ENCODE assay signal across 1 cellular context in the genomic region with DNA sequence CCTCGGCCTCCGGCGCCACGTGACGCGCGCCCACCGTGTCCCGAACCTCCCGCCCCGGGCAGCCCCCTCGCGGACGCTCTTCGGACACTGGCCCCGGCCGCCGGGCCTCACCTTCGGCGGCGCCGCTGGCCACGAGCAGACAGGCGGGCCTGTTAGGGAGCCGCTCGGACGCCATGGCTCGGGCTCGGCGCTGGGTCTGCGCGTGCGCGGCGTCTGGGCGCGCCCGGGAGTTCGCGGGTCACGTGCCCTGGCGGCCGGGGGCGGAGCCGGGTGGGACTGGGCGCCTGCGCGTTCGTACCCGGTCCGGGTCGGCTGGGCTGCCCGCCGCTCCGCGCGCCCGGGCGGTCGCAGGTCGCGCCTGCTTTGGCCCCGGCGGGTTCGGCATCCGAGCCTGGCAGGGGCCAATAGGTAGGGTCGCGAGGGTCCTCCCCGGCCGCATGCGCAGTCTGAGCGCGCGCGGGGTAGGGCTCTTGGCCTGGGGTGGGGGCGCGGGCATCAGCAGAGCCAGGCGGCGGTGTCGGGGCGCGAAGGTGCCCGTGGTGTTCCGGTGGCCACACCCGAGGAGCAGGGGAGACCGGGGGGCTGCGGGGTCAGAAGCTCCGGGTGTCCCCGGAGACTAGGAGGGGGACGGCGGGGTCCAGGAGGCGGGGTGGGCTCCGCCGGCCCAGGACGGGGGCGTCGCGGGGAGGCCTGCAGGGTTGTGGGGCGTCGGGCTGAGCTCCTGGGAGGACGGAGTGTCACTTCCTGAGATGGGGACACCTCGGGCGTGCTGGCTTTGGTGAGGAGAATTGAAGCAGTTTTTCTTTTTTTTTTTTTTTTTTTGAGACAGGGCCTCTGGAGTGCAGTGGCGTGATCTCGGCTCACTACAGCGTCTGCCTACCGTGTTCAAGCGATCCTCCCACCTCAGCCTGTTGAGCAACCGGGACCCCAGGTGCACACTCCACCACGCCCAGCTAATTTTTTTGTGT.
A peak's percentile ranks its signal among the peaks of the same experiment; 100 is the strongest.
TF ChIP-seq lines count a peak whose summit lies in the region.

A gene with protein sequence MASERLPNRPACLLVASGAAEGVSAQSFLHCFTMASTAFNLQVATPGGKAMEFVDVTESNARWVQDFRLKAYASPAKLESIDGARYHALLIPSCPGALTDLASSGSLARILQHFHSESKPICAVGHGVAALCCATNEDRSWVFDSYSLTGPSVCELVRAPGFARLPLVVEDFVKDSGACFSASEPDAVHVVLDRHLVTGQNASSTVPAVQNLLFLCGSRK (minus strand): TSS at position 200 of the 968 bp plus-strand sequence. CDS start 25 bp downstream, at position 175.

TF ChIP-seq in K562, 482 proteins besides CTCF, POLR2A, EP300 and RAD21 (continued from another document and continues in another):
- TF ChIP-seq, protein P1, sequence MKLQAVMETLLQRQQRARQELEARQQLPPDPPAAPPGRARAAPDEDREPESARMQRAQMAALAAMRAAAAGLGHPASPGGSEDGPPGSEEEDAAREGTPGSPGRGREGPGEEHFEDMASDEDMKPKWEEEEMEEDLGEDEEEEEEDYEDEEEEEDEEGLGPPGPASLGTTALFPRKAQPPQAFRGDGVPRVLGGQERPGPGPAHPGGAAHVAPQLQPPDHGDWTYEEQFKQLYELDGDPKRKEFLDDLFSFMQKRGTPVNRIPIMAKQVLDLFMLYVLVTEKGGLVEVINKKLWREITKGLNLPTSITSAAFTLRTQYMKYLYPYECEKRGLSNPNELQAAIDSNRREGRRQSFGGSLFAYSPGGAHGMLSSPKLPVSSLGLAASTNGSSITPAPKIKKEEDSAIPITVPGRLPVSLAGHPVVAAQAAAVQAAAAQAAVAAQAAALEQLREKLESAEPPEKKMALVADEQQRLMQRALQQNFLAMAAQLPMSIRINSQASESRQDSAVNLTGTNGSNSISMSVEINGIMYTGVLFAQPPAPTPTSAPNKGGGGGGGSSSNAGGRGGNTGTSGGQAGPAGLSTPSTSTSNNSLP (IDR thresholded peaks at IDR 0.05; ENCODE audit: borderline replicate concordance, low read depth, low read length) = no peak
- TF ChIP-seq SNRNP70 (optimal IDR thresholded peaks at IDR 0.05; ENCODE audit: low read depth, low read length) (no peak), MTA3 (IDR thresholded peaks at IDR 0.05; ENCODE audit: borderline replicate concordance) (peak; percentile 70; the same call in 1 of the 2 replicates), COPS2 (conservative IDR thresholded peaks at IDR 0.05) (no peak), ZNF212 (CRISPR knock-in tag; IDR thresholded peaks at IDR 0.05) (no peak), TCFL5 (CRISPR knock-in tag; conservative IDR thresholded peaks at IDR 0.05) (no peak), MAFK (IDR thresholded peaks at IDR 0.05; ENCODE audit: low read length) (no peak), IFI16 (CRISPR knock-in tag; IDR thresholded peaks at IDR 0.05) (no peak), PTRF (tag; IDR thresholded peaks at IDR 0.05) (no peak), TSC22D4 (tag; IDR thresholded peaks at IDR 0.05) (no peak), MAFF (IDR thresholded peaks at IDR 0.05; ENCODE audit: low read length) (no peak), NR3C1 (CRISPR knock-in tag; IDR thresholded peaks at IDR 0.05) (peak; percentile 57; the same call in 1 of the 2 replicates), POLR2AphosphoS5 (IDR thresholded peaks at IDR 0.05; ENCODE audit: control insufficient read depth, insufficient read depth, low read depth, low read length) (peak; percentile 87), POLR2H (tag; IDR thresholded peaks at IDR 0.05; ENCODE audit: low read depth) (no peak), ARNT (IDR thresholded peaks at IDR 0.05) (no peak), ZSCAN29 (IDR thresholded peaks at IDR 0.05) (no peak), BACH1 (tag; IDR thresholded peaks at IDR 0.05) (no peak), MXI1 (IDR thresholded peaks at IDR 0.05; ENCODE audit: low read depth, low read length) (no peak), FOXM1 (IDR thresholded peaks at IDR 0.05; ENCODE audit: low read depth) (no peak), FOXM1 (CRISPR knock-in tag; IDR thresholded peaks at IDR 0.05; ENCODE audit: low read depth) (peak; percentile 7; the same call in 1 of the 2 replicates), ZNF224 (CRISPR knock-in tag; IDR thresholded peaks at IDR 0.05) (no peak), ARID1B (IDR thresholded peaks at IDR 0.05) (no peak), CBFA2T3 (IDR thresholded peaks at IDR 0.05) (no peak), SRSF9 (IDR thresholded peaks at IDR 0.05; ENCODE audit: borderline replicate concordance, low read depth, low read length) (no peak), HSF4 (CRISPR knock-in tag; IDR thresholded peaks at IDR 0.05; ENCODE audit: borderline replicate concordance) (no peak), HEY1 (CRISPR knock-in tag; IDR thresholded peaks at IDR 0.05; ENCODE audit: borderline replicate concordance) (no peak), SLC30A9 (CRISPR knock-in tag; IDR thresholded peaks at IDR 0.05) (no peak), SRSF1 (IDR thresholded peaks at IDR 0.05; ENCODE audit: low read depth, low read length) (no peak)
- TF ChIP-seq, protein P2, sequence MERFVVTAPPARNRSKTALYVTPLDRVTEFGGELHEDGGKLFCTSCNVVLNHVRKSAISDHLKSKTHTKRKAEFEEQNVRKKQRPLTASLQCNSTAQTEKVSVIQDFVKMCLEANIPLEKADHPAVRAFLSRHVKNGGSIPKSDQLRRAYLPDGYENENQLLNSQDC (CRISPR knock-in tag; IDR thresholded peaks at IDR 0.05) = no peak
- TF ChIP-seq, protein P3, sequence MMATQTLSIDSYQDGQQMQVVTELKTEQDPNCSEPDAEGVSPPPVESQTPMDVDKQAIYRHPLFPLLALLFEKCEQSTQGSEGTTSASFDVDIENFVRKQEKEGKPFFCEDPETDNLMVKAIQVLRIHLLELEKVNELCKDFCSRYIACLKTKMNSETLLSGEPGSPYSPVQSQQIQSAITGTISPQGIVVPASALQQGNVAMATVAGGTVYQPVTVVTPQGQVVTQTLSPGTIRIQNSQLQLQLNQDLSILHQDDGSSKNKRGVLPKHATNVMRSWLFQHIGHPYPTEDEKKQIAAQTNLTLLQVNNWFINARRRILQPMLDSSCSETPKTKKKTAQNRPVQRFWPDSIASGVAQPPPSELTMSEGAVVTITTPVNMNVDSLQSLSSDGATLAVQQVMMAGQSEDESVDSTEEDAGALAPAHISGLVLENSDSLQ (IDR thresholded peaks at IDR 0.05) = 0 out of 2 replicates have a peak, but pooled peaks have one; percentile 4
- TF ChIP-seq, protein P4, sequence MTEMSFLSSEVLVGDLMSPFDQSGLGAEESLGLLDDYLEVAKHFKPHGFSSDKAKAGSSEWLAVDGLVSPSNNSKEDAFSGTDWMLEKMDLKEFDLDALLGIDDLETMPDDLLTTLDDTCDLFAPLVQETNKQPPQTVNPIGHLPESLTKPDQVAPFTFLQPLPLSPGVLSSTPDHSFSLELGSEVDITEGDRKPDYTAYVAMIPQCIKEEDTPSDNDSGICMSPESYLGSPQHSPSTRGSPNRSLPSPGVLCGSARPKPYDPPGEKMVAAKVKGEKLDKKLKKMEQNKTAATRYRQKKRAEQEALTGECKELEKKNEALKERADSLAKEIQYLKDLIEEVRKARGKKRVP (CRISPR knock-in tag; IDR thresholded peaks at IDR 0.05) = no peak
- TF ChIP-seq, protein P5, sequence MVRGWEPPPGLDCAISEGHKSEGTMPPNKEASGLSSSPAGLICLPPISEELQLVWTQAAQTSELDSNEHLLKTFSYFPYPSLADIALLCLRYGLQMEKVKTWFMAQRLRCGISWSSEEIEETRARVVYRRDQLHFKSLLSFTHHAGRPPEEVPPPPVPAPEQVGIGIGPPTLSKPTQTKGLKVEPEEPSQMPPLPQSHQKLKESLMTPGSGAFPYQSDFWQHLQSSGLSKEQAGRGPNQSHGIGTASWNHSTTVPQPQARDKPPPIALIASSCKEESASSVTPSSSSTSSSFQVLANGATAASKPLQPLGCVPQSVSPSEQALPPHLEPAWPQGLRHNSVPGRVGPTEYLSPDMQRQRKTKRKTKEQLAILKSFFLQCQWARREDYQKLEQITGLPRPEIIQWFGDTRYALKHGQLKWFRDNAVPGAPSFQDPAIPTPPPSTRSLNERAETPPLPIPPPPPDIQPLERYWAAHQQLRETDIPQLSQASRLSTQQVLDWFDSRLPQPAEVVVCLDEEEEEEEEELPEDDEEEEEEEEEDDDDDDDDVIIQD (CRISPR knock-in tag; IDR thresholded peaks at IDR 0.05) = no peak
- TF ChIP-seq, protein P6, sequence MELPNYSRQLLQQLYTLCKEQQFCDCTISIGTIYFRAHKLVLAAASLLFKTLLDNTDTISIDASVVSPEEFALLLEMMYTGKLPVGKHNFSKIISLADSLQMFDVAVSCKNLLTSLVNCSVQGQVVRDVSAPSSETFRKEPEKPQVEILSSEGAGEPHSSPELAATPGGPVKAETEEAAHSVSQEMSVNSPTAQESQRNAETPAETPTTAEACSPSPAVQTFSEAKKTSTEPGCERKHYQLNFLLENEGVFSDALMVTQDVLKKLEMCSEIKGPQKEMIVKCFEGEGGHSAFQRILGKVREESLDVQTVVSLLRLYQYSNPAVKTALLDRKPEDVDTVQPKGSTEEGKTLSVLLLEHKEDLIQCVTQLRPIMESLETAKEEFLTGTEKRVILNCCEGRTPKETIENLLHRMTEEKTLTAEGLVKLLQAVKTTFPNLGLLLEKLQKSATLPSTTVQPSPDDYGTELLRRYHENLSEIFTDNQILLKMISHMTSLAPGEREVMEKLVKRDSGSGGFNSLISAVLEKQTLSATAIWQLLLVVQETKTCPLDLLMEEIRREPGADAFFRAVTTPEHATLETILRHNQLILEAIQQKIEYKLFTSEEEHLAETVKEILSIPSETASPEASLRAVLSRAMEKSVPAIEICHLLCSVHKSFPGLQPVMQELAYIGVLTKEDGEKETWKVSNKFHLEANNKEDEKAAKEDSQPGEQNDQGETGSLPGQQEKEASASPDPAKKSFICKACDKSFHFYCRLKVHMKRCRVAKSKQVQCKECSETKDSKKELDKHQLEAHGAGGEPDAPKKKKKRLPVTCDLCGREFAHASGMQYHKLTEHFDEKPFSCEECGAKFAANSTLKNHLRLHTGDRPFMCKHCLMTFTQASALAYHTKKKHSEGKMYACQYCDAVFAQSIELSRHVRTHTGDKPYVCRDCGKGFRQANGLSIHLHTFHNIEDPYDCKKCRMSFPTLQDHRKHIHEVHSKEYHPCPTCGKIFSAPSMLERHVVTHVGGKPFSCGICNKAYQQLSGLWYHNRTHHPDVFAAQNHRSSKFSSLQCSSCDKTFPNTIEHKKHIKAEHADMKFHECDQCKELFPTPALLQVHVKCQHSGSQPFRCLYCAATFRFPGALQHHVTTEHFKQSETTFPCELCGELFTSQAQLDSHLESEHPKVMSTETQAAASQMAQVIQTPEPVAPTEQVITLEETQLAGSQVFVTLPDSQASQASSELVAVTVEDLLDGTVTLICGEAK (IDR thresholded peaks at IDR 0.05) = peak; percentile 54; the same call in 1 of the 2 replicates
- TF ChIP-seq, protein P6 (CRISPR knock-in tag; IDR thresholded peaks at IDR 0.05) = no peak
- TF ChIP-seq, protein P7, sequence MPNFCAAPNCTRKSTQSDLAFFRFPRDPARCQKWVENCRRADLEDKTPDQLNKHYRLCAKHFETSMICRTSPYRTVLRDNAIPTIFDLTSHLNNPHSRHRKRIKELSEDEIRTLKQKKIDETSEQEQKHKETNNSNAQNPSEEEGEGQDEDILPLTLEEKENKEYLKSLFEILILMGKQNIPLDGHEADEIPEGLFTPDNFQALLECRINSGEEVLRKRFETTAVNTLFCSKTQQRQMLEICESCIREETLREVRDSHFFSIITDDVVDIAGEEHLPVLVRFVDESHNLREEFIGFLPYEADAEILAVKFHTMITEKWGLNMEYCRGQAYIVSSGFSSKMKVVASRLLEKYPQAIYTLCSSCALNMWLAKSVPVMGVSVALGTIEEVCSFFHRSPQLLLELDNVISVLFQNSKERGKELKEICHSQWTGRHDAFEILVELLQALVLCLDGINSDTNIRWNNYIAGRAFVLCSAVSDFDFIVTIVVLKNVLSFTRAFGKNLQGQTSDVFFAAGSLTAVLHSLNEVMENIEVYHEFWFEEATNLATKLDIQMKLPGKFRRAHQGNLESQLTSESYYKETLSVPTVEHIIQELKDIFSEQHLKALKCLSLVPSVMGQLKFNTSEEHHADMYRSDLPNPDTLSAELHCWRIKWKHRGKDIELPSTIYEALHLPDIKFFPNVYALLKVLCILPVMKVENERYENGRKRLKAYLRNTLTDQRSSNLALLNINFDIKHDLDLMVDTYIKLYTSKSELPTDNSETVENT (CRISPR knock-in tag; IDR thresholded peaks at IDR 0.05) = peak; percentile 87
- TF ChIP-seq, protein P8, sequence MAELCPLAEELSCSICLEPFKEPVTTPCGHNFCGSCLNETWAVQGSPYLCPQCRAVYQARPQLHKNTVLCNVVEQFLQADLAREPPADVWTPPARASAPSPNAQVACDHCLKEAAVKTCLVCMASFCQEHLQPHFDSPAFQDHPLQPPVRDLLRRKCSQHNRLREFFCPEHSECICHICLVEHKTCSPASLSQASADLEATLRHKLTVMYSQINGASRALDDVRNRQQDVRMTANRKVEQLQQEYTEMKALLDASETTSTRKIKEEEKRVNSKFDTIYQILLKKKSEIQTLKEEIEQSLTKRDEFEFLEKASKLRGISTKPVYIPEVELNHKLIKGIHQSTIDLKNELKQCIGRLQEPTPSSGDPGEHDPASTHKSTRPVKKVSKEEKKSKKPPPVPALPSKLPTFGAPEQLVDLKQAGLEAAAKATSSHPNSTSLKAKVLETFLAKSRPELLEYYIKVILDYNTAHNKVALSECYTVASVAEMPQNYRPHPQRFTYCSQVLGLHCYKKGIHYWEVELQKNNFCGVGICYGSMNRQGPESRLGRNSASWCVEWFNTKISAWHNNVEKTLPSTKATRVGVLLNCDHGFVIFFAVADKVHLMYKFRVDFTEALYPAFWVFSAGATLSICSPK (IDR thresholded peaks at IDR 0.05; ENCODE audit: borderline replicate concordance) = no peak
